In the genomic region with DNA sequence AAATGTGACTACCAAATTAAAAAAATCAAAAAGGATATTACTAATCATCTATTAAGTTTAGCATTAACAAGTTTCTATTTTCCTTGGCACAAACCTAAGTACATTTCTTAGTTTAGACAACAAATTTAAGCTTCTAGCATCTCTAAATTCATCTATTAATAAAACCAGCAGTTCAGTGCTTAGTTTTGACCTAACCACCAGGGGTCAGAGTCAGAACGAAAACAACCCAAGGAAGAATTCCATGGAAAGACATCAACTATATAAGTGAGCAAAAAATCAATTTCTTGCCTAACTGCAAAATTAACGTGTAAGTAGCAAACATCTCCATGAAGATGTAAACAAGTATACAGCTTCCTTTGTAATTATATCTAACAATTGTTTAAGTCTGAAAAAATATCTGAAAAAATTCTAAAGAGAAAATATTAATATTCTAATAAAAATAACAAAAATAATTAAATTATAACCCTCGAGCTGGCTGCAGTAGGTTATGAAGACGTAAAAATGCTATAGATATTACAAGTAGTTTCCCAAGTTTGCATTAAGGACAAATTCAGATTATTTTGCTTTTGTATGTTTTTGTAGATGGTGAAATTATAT, we compare ENCODE assay signal across 8 cellular contexts.
DNase-seq lines count a peak whose midpoint lies in the region; ATAC-seq, FAIRE-seq and TF ChIP-seq lines count a peak whose summit lies in the region.

No MANE protein-coding gene starts in this region.

- ATAC-seq in HepG2: peak; percentile 66; the same call in 2 of the 3 replicates
- no peak for ATAC-seq in HG02885 (IDR thresholded peaks at IDR 0.05; ENCODE audit: poor library complexity, unreplicated experiment)
- ATAC-seq in HG02884 (IDR thresholded peaks at IDR 0.05; ENCODE audit: unreplicated experiment): no peak

- under 1% methylated on average over 4 of the region's 4 CpGs for WGBS in HepG2 (ENCODE audit: low lambda C conversion rate)

- BruUV-seq in HepG2 (replicated peaks; lab: Mats Ljungman, UMichigan): no TSS peak

- no peak overlapping the region for H3K27ac ChIP-seq in DOHH2 (ENCODE audit: low read depth, low read length)
- H3K27ac ChIP-seq in WERI-Rb-1: peak overlapping the region; percentile 4; the same call in 1 of the 2 replicates
- no peak overlapping the region for H3K27ac ChIP-seq in HepG2 (ENCODE audit: extremely low read length, insufficient read depth, low read length)

- peak; percentile 89 for FAIRE-seq in HepG2 (lab: Jason Lieb, UNC)

- no peak overlapping the region for H3K4me3 Mint-ChIP-seq in activated CD4-positive, alpha-beta T cell treated with anti-CD3 and anti-CD28 coated beads, Interleukin-2, amount 10 ng/mL, durations not matched to agents 7 days and 5 days

- no peak overlapping the region for H3K4me3 ChIP-seq in DOHH2 (ENCODE audit: low read length)
- no peak overlapping the region for H3K4me3 ChIP-seq in WERI-Rb-1 (ENCODE audit: low read depth, low read length)
- H3K4me3 ChIP-seq in HepG2 (replicated peaks in 1 of 3; ENCODE audit: insufficient read depth in 1 of 3, low read depth in 2 of 3, low read length in 3 of 3): no peak overlapping the region

- DNase-seq in LHCN-M2 (ENCODE audit: low read depth) (peak; percentile 27), WERI-Rb-1 (no peak), HepG2 (ENCODE audit: low spot score) (peak; percentile 45), DMS79 treated with DMSO at 0.1 percent for 48 hours (lab: John Stamatoyannopoulos, UW) (no peak)
- DNase-seq in activated CD4-positive, alpha-beta T cell treated with anti-CD3 and anti-CD28 coated beads, Interleukin-2, amount 10 ng/mL, durations not matched to agents 7 days and 5 days: no peak

- in situ Hi-C loops in HepG2 (cut with HindIII; ENCODE audit: extremely low pct_ligation_motif_present, low pct_unique_long_range_greater_than_20kb): no loop called here

- no peak overlapping the region for H2AFZ ChIP-seq in HepG2 (ENCODE audit: low read length)

- no peak overlapping the region for H3K9ac ChIP-seq in HepG2 (ENCODE audit: insufficient read depth, low read depth, low read length)

- H3K27me3 Mint-ChIP-seq in activated CD4-positive, alpha-beta T cell treated with anti-CD3 and anti-CD28 coated beads, Interleukin-2, amount 10 ng/mL, durations not matched to agents 7 days and 5 days: peaks cover 11% of the 10 kb centered on the region

- H3K36me3 ChIP-seq in DOHH2 (ENCODE audit: control insufficient read depth, low read length) (no peaks in the 10 kb centered on the region), WERI-Rb-1 (no peaks in the 10 kb centered on the region), HepG2 (replicated peaks in 1 of 2; ENCODE audit: control insufficient read depth in 1 of 2, insufficient read depth in 2 of 2, low read length in 2 of 2) (no peaks in the 10 kb centered on the region)

- H3K4me2 ChIP-seq in DOHH2 (ENCODE audit: low read length): no peak overlapping the region
- no peak overlapping the region for H3K4me2 ChIP-seq in HepG2 (ENCODE audit: low read depth, low read length)

- H3K9me3 Mint-ChIP-seq in activated CD4-positive, alpha-beta T cell treated with anti-CD3 and anti-CD28 coated beads, Interleukin-2, amount 10 ng/mL, durations not matched to agents 7 days and 5 days: no peaks in the 10 kb centered on the region

- no peak for TF ChIP-seq POLR2A in HepG2 (IDR thresholded peaks at IDR 0.05; ENCODE audit: insufficient read depth in 1 of 2, low read depth in 2 of 2, low read length in 2 of 2)

- TF ChIP-seq RAD21 in HepG2 (CRISPR knock-in tag; IDR thresholded peaks at IDR 0.05): peak; percentile 38; the same call in 1 of the 2 replicates

- H3K9me2 ChIP-seq in DOHH2 (replicated peaks; ENCODE audit: control insufficient read depth, low read length): no peaks in the 10 kb centered on the region

- CTCF ChIA-PET in HepG2 (lab: Yijun Ruan, JAX; ENCODE audit: low intra/inter-chr PET ratio, low total read pairs): interaction anchor here (1.1 to 3.0 kb wide), 3 partner anchors 142 to 505 kb away, joined by 3 to 28 read pairs (median 6); no protein-coding TSS in a partner anchor
- CTCF ChIA-PET in activated CD4-positive, alpha-beta T cell treated with anti-CD3 and anti-CD28 coated beads, Interleukin-2, amount 10 ng/mL, durations not matched to agents 7 days and 5 days (lab: Charles Lee): interaction anchor here (0.8 to 1.2 kb wide), 2 partner anchors 11 to 98 kb away, joined by 3 to 4 read pairs; no protein-coding TSS in a partner anchor

- intact Hi-C loops in HepG2 (cut with micrococcal nuclease; ENCODE audit: unreplicated experiment): loop anchor here (1.0 kb wide), 1 partner anchor 142 kb away; no protein-coding TSS in a partner anchor

- H3K4me1 ChIP-seq in DOHH2 (ENCODE audit: control insufficient read depth, low read length) (no peaks in the 10 kb centered on the region), HepG2 (ENCODE audit: insufficient read depth, low read length) (no peaks in the 10 kb centered on the region)

- no peak for TF ChIP-seq EP300 in HepG2 (IDR thresholded peaks at IDR 0.05; ENCODE audit: low read depth in 2 of 2, low read length in 2 of 2)
- no peak for TF ChIP-seq EP300 in HepG2 (CRISPR knock-in tag; IDR thresholded peaks at IDR 0.05; ENCODE audit: borderline replicate concordance)

- H3K36me3 Mint-ChIP-seq in activated CD4-positive, alpha-beta T cell treated with anti-CD3 and anti-CD28 coated beads, Interleukin-2, amount 10 ng/mL, durations not matched to agents 7 days and 5 days (ENCODE audit: low read depth): no peaks in the 10 kb centered on the region

- no peaks in the 10 kb centered on the region for H3K9me3 ChIP-seq in DOHH2 (ENCODE audit: control insufficient read depth, insufficient read depth, low read length)
- no peaks in the 10 kb centered on the region for H3K9me3 ChIP-seq in WERI-Rb-1 (ENCODE audit: severe bottlenecking)
- H3K9me3 ChIP-seq in HepG2 (ENCODE audit: low read length): no peaks in the 10 kb centered on the region

- peak; percentile 42 for TF ChIP-seq CTCF in DOHH2 (IDR thresholded peaks at IDR 0.05; ENCODE audit: low read depth, low read length, poor library complexity, severe bottlenecking)
- peak; percentile 38; the same call in 1 of the 2 replicates for TF ChIP-seq CTCF in WERI-Rb-1 (IDR thresholded peaks at IDR 0.05; ENCODE audit: low read depth, low read length)
- peak; percentile 60 for TF ChIP-seq CTCF in HepG2 (CRISPR knock-in tag; IDR thresholded peaks at IDR 0.05)

- no peak overlapping the region for H3K27ac Mint-ChIP-seq in activated CD4-positive, alpha-beta T cell treated with anti-CD3 and anti-CD28 coated beads, Interleukin-2, amount 10 ng/mL, durations not matched to agents 7 days and 5 days

- POLR2A ChIA-PET in HepG2 (lab: Yijun Ruan, JAX): no interaction called here
- POLR2A ChIA-PET in activated CD4-positive, alpha-beta T cell treated with anti-CD3 and anti-CD28 coated beads, Interleukin-2, amount 10 ng/mL, durations not matched to agents 7 days and 5 days (lab: Charles Lee): no interaction called here

- H4K20me1 ChIP-seq in DOHH2 (ENCODE audit: control insufficient read depth, insufficient read depth, low read depth, low read length) (no peaks in the 10 kb centered on the region), HepG2 (ENCODE audit: insufficient read depth, low read length) (no peaks in the 10 kb centered on the region)

- H3K27me3 ChIP-seq in DOHH2 (ENCODE audit: control insufficient read depth, low read length) (no peaks in the 10 kb centered on the region), WERI-Rb-1 (ENCODE audit: insufficient read depth, low read depth, severe bottlenecking) (no peaks in the 10 kb centered on the region), HepG2 (ENCODE audit: control insufficient read depth in 1 of 2, insufficient read depth in 2 of 2, low read length in 2 of 2) (no peaks in the 10 kb centered on the region)

- H3K4me1 Mint-ChIP-seq in activated CD4-positive, alpha-beta T cell treated with anti-CD3 and anti-CD28 coated beads, Interleukin-2, amount 10 ng/mL, durations not matched to agents 7 days and 5 days: peaks cover 1% of the 10 kb centered on the region

- no peaks in the 10 kb centered on the region for H3F3A ChIP-seq in DOHH2 (ENCODE audit: control insufficient read depth, insufficient read depth)

- H3K79me2 ChIP-seq in DOHH2 (ENCODE audit: control insufficient read depth, low read length) (no peaks in the 10 kb centered on the region), HepG2 (ENCODE audit: insufficient read depth, low read length) (no peaks in the 10 kb centered on the region)

TF ChIP-seq in HepG2, 621 proteins besides CTCF, POLR2A, EP300 and RAD21:
- TF ChIP-seq, protein P1, sequence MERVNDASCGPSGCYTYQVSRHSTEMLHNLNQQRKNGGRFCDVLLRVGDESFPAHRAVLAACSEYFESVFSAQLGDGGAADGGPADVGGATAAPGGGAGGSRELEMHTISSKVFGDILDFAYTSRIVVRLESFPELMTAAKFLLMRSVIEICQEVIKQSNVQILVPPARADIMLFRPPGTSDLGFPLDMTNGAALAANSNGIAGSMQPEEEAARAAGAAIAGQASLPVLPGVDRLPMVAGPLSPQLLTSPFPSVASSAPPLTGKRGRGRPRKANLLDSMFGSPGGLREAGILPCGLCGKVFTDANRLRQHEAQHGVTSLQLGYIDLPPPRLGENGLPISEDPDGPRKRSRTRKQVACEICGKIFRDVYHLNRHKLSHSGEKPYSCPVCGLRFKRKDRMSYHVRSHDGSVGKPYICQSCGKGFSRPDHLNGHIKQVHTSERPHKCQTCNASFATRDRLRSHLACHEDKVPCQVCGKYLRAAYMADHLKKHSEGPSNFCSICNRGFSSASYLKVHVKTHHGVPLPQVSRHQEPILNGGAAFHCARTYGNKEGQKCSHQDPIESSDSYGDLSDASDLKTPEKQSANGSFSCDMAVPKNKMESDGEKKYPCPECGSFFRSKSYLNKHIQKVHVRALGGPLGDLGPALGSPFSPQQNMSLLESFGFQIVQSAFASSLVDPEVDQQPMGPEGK (CRISPR knock-in tag; IDR thresholded peaks at IDR 0.05): no peak
- no peak for TF ChIP-seq ARID2 (CRISPR knock-in tag; IDR thresholded peaks at IDR 0.05; ENCODE audit: borderline replicate concordance)
- peak; percentile 74 for TF ChIP-seq STAG1 (CRISPR knock-in tag; IDR thresholded peaks at IDR 0.05)
- TF ChIP-seq ZNF296 (CRISPR knock-in tag; conservative IDR thresholded peaks at IDR 0.05): no peak
- TF ChIP-seq SMC3 (IDR thresholded peaks at IDR 0.05; ENCODE audit: low read length): peak; percentile 70
- TF ChIP-seq NFKBIZ (CRISPR knock-in tag; IDR thresholded peaks at IDR 0.05): no peak
- TF ChIP-seq CC2D1A (CRISPR knock-in tag; IDR thresholded peaks at IDR 0.05): no peak
- TF ChIP-seq ZNF337 (CRISPR knock-in tag; IDR thresholded peaks at IDR 0.05; ENCODE audit: borderline replicate concordance, low read depth): no peak
- no peak for TF ChIP-seq HOXA3 (CRISPR knock-in tag; IDR thresholded peaks at IDR 0.05)

Comparison
In these comparisons a context has a peak if more than half of its experiments do, and no peak if none do; other contexts are left out.
1. DNase-seq: peak in LHCN-M2 (single experiment) and HepG2 (single experiment); none in WERI-Rb-1 (single experiment), activated CD4-positive, alpha-beta T cell treated with anti-CD3 and anti-CD28 coated beads, Interleukin-2, amount 10 ng/mL, durations not matched to agents 7 days and 5 days (single experiment) and DMS79 treated with DMSO at 0.1 percent for 48 hours (single experiment).
2. Peak in every context shown above with its lines, with median percentiles within 50 percentile points of each other: CTCF ChIP-seq.